ENCODE assay signal across 9 cellular contexts in the genomic region with DNA sequence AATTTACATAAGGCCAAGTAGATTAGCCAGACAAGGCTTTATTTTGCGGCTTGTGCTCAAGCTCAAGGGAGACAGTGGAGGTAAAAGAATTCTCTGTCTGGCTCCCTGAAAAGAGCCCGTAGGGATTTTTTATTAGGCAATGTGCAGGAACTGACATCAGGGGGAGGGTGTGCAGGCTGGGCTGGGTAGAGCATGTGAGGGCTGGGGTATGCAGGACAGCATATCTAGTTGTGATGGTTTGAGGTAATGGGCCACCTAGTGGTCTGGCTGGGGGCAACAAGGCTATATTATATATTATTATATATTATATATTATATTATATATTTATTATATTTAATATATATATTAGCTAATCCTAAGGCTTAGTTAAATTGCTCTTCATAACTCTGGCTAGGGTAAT.
DNase-seq lines count a peak whose midpoint lies in the region; ATAC-seq, FAIRE-seq and TF ChIP-seq lines count a peak whose summit lies in the region.
"Had no signal": no experiment of that assay in that cellular context is flagged by ENCODE, and none has a peak within 500 bp of the region (broad histone marks: within the 10 kb centered on the region; RNA-seq: fewer than 3 reads in every experiment).

No MANE protein-coding gene starts in this region.

- CTCF ChIA-PET in MCF 10A (lab: Yijun Ruan, JAX), result no interaction called here
- CTCF ChIA-PET in GM12878 (lab: Yijun Ruan, JAX), result interaction anchor here (1.0 to 1.2 kb wide), 4 partner anchors 10 to 197 kb away, joined by 3 to 5 read pairs (median 3); no protein-coding TSS in a partner anchor

- WGBS in GM12878 (ENCODE audit: insufficient coverage, insufficient replicate concordance, low lambda C conversion rate, missing lambda C conversion rate), result 67% methylated on average over 2 of the region's 2 CpGs
- 75 to 80% methylated on average over 2 of the region's 2 CpGs for WGBS in aorta, 2 donors

- TF ChIP-seq RAD21 in GM12878 (IDR thresholded peaks at IDR 0.05; ENCODE audit: insufficient read depth, low read depth, low read length), result no peak

- SMC1A ChIA-PET in GM12878 (lab: Charles Lee; ENCODE audit: uncharacterized antibody, unreplicated experiment), result no interaction called here

- no peaks in the 10 kb centered on the region for H3K79me2 ChIP-seq in GM12878 (ENCODE audit: control insufficient read depth, insufficient read depth, low read length)

- no peak for FAIRE-seq in GM12878 (lab: Jason Lieb, UNC)

- H3K4me1 ChIP-seq in breast epithelium, result no peaks in the 10 kb centered on the region
- no peaks in the 10 kb centered on the region for H3K4me1 ChIP-seq in GM12878 (ENCODE audit: control insufficient read depth, insufficient read depth, low read length)
- H3K4me1 ChIP-seq in aorta (ENCODE audit: control insufficient read depth in 1 of 2, insufficient read depth in 2 of 2, low read length in 2 of 2), result no peaks in the 10 kb centered on the region

- H3K9me3 ChIP-seq in breast epithelium (no peaks in the 10 kb centered on the region), GM12878 (replicated peaks; ENCODE audit: control insufficient read depth, insufficient read depth, low read length) (no peaks in the 10 kb centered on the region), aorta (ENCODE audit: control insufficient read depth, low read length) (no peaks in the 10 kb centered on the region)

- H3K27me3 Mint-ChIP-seq in MCF 10A (ENCODE audit: insufficient read depth, unreplicated experiment), result no peaks in the 10 kb centered on the region

- H4K20me1 ChIP-seq in GM12878 (ENCODE audit: control insufficient read depth, insufficient read depth), result no peaks in the 10 kb centered on the region

- no peak for TF ChIP-seq EP300 in GM12878 (IDR thresholded peaks at IDR 0.05; ENCODE audit: borderline replicate concordance in 1 of 2, control insufficient read depth in 1 of 2, low read depth in 2 of 2, low read length in 2 of 2)

- no peak overlapping the region for H3K27ac ChIP-seq in breast epithelium
- no peak overlapping the region for H3K27ac ChIP-seq in GM12878 (ENCODE audit: control insufficient read depth, insufficient read depth)
- H3K27ac ChIP-seq in aorta (ENCODE audit: low read depth in 1 of 2, low read length in 2 of 2), result no peak overlapping the region

- no peak overlapping the region for H3K27ac Mint-ChIP-seq in MCF 10A (ENCODE audit: low read depth, unreplicated experiment)

- H3K4me1 Mint-ChIP-seq in MCF 10A (ENCODE audit: insufficient read depth, unreplicated experiment), result no peaks in the 10 kb centered on the region

- BruUV-seq in MCF 10A (replicated peaks; lab: Mats Ljungman, UMichigan), result no TSS peak
- no TSS peak for BruUV-seq in GM12878 (replicated peaks; lab: Mats Ljungman, UMichigan)

- H3K9me3 Mint-ChIP-seq in MCF 10A (ENCODE audit: unreplicated experiment), result no peaks in the 10 kb centered on the region

- peak; percentile 6 for DNase-seq in MCF 10A (ENCODE audit: unreplicated experiment)
- DNase-seq in breast epithelium (ENCODE audit: low spot score in 2 of 2), result no peak
- DNase-seq in HT-29 (ENCODE audit: low spot score), result peak; percentile 8
- DNase-seq in GM12878 (ENCODE audit: low read depth, low spot score), result no peak
- no peak for DNase-seq in sciatic nerve (ENCODE audit: low spot score)
- DNase-seq in SKM-1 (lab: John Stamatoyannopoulos, UW; ENCODE audit: unreplicated experiment), result no peak
- no peak for DNase-seq in NCI-H146 (lab: John Stamatoyannopoulos, UW)
- no peak for DNase-seq in aorta
- DNase-seq: activated CD4-positive, alpha-beta T cell treated with anti-CD3 and anti-CD28 coated beads, Interleukin-2, amount 50 U/mL, for 48 hours had no signal

- H2AFZ ChIP-seq in GM12878 (ENCODE audit: control insufficient read depth, low read depth, low read length), result no peak overlapping the region

- H3K27me3 ChIP-seq in breast epithelium, result no peaks in the 10 kb centered on the region
- H3K27me3 ChIP-seq in GM12878 (replicated peaks in 1 of 2; ENCODE audit: control insufficient read depth in 2 of 2, insufficient read depth in 2 of 2, low read length in 1 of 2), result no peaks in the 10 kb centered on the region
- H3K27me3 ChIP-seq in aorta (ENCODE audit: control insufficient read depth in 1 of 2, insufficient read depth in 2 of 2, low read length in 1 of 2), result no peaks in the 10 kb centered on the region

- RAD21 ChIA-PET in GM12878 (lab: Charles Lee; ENCODE audit: unreplicated experiment), result no interaction called here

- intact Hi-C loops in MCF 10A (cut with micrococcal nuclease) (loop anchor here (1.0 kb wide), 1 partner anchor 179 kb away; no protein-coding TSS in a partner anchor), breast epithelium (cut with DNase I; ENCODE audit: low total_unique reads) (no loop called here), GM12878 (cut with micrococcal nuclease; ENCODE audit: unreplicated experiment) (no loop called here), sciatic nerve (cut with DNase I) (no loop called here), aorta (cut with DNase I) (no loop called here)

- H3K36me3 Mint-ChIP-seq in MCF 10A (ENCODE audit: insufficient read depth, unreplicated experiment), result no peaks in the 10 kb centered on the region

- TF ChIP-seq CTCF in MCF 10A (IDR thresholded peaks at IDR 0.05; ENCODE audit: unreplicated experiment), result peak; percentile 24
- no peak for TF ChIP-seq CTCF in breast epithelium (IDR thresholded peaks at IDR 0.05)
- TF ChIP-seq CTCF in GM12878 (IDR thresholded peaks at IDR 0.05 in 2 of 3, conservative IDR thresholded peaks at IDR 0.05 in 1 of 3; ENCODE audit: control insufficient read depth in 2 of 3, extremely low read depth in 1 of 3, insufficient read depth in 1 of 3, low read depth in 3 of 3, low read length in 3 of 3), result peak; percentile 10 to 26 (median 19); a peak in 2 of 6 replicates

- POLR2A ChIA-PET in MCF 10A (lab: Yijun Ruan, JAX), result no interaction called here
- POLR2A ChIA-PET in GM12878 (lab: Charles Lee), result no interaction called here

- no peak for TF ChIP-seq POLR2A in breast epithelium (IDR thresholded peaks at IDR 0.05)
- no peak for TF ChIP-seq POLR2A in GM12878 (IDR thresholded peaks at IDR 0.05; ENCODE audit: low read depth, low read length)

- no peak overlapping the region for H3K4me3 Mint-ChIP-seq in MCF 10A (ENCODE audit: unreplicated experiment)

- H3K9ac ChIP-seq in GM12878 (ENCODE audit: control insufficient read depth, insufficient read depth, low read length), result no peak overlapping the region

- no peaks in the 10 kb centered on the region for H3K36me3 ChIP-seq in breast epithelium
- no peaks in the 10 kb centered on the region for H3K36me3 ChIP-seq in GM12878 (ENCODE audit: control insufficient read depth in 2 of 2, insufficient read depth in 2 of 2, low read length in 1 of 2)
- H3K36me3 ChIP-seq in aorta (ENCODE audit: control insufficient read depth in 1 of 2, insufficient read depth in 2 of 2, low read length in 1 of 2), result no peaks in the 10 kb centered on the region

- H3K4me3 ChIP-seq in breast epithelium (no peak overlapping the region), GM12878 (no peak overlapping the region), aorta (ENCODE audit: low read length in 2 of 2) (no peak overlapping the region)

- H3K4me2 ChIP-seq in GM12878 (ENCODE audit: control insufficient read depth, insufficient read depth), result no peak overlapping the region

- peak; percentile 78 for ATAC-seq in GM12878
- ATAC-seq in sciatic nerve, result peak; percentile 63
- no peak for ATAC-seq in aorta (ENCODE audit: low FRiP score)

- in situ Hi-C loops in GM12878 (cut with MboI), result no loop called here

TF ChIP-seq in GM12878, 131 proteins besides CTCF, POLR2A, EP300 and RAD21:
- TF ChIP-seq PAX5 (IDR thresholded peaks at IDR 0.05; ENCODE audit: borderline replicate concordance, low read depth, low read length) (no peak), NR2F1 (conservative IDR thresholded peaks at IDR 0.05) (no peak), SMARCA5 (IDR thresholded peaks at IDR 0.05) (no peak), GATAD2B (conservative IDR thresholded peaks at IDR 0.05; ENCODE audit: low read depth) (no peak), EZH2 (IDR thresholded peaks at IDR 0.05; ENCODE audit: borderline replicate concordance, control insufficient read depth, low read depth, low read length) (no peak), ATF7 (IDR thresholded peaks at IDR 0.05; ENCODE audit: low read depth) (no peak), MTA2 (IDR thresholded peaks at IDR 0.05; ENCODE audit: low read depth) (no peak), ZNF274 (IDR thresholded peaks at IDR 0.05; ENCODE audit: insufficient read depth, insufficient read length) (no peak), PML (IDR thresholded peaks at IDR 0.05; ENCODE audit: low read length) (no peak), SIX5 (IDR thresholded peaks at IDR 0.05; ENCODE audit: low read depth, low read length, severe bottlenecking) (no peak), PAX8 (IDR thresholded peaks at IDR 0.05) (no peak), YY1 (IDR thresholded peaks at IDR 0.05; ENCODE audit: low read depth, low read length) (no peak), TCF7 (IDR thresholded peaks at IDR 0.05; ENCODE audit: borderline replicate concordance) (no peak), SRF (IDR thresholded peaks at IDR 0.05; ENCODE audit: low read depth in 2 of 2, low read length in 2 of 2) (no peak)
- TF ChIP-seq, protein P1, sequence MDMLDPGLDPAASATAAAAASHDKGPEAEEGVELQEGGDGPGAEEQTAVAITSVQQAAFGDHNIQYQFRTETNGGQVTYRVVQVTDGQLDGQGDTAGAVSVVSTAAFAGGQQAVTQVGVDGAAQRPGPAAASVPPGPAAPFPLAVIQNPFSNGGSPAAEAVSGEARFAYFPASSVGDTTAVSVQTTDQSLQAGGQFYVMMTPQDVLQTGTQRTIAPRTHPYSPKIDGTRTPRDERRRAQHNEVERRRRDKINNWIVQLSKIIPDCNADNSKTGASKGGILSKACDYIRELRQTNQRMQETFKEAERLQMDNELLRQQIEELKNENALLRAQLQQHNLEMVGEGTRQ (IDR thresholded peaks at IDR 0.05; ENCODE audit: borderline replicate concordance, low read depth, low read length), result no peak

Comparison
In these comparisons a context has a peak if more than half of its experiments do, and no peak if none do; other contexts are left out.
1. DNase-seq: peak in MCF 10A (single experiment) and HT-29 (single experiment); none in breast epithelium (0 of 2), GM12878 (single experiment), sciatic nerve (single experiment), SKM-1 (single experiment), NCI-H146 (single experiment) and aorta (0 of 2).
2. CTCF ChIP-seq: peak in MCF 10A (single experiment) and GM12878 (3 of 3); none in breast epithelium (0 of 3).